ENCODE assay signal across 29 cellular contexts in the genomic region with DNA sequence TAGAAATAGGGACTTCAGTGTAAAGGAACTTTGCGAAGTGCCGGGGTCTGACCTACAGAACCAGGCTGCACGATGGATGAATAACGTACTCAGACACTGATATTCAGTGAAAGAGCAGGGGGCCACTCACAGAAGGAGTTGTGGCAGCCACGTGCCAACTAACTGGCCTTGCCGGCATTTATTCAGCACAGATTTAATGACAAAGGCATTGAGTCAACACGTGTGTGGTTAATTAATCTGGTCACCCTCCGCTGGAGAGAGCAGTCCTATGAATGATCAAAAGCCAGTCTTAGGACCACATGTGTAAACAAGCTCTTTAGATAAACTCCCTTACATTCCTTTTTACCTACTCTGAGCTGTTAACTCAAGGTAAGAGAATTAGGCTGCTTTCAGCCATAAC. TPM values are rescaled to one million over a fixed set of nuclear protein-coding genes. Genes with fewer than 3 reads are reported as not detected.
"Had no signal": no experiment of that assay in that cellular context is flagged by ENCODE, and none has a peak within 500 bp of the region (broad histone marks: within the 10 kb centered on the region; RNA-seq: fewer than 3 reads in every experiment).

No MANE protein-coding gene starts in this region.

- H3K4me2 ChIP-seq: hepatocyte had no signal

- H3K4me3 Mint-ChIP-seq: immature natural killer cell; stimulated activated naive B cell treated with anti-CD40 and anti-IgM and Interleukin-4, amounts not matched to agents 10 μg/mL and 1 μg/mL and 100 μg/mL, for 72 hours; stimulated activated naive CD8-positive, alpha-beta T cell treated with anti-CD3 and anti-CD28 coated beads, Interleukin-15, Interleukin-2, amounts not matched to agents 100 ng/mL and 50 ng/mL, for 24 hours; type B pancreatic cell had no signal

- ATAC-seq: esophagus mucosa; gastrocnemius medialis; heart left ventricle; left ventricle myocardium superior; lower lobe of right lung; naive thymus-derived CD8-positive, alpha-beta T cell; psoas muscle; right cardiac atrium; stimulated activated naive B cell treated with anti-CD40 and anti-IgM and Interleukin-4, amounts not matched to agents 10 μg/mL and 1 μg/mL and 100 μg/mL, for 72 hours had no signal

- H3K27ac Mint-ChIP-seq: stimulated activated naive B cell treated with anti-CD40 and anti-IgM and Interleukin-4, amounts not matched to agents 10 μg/mL and 1 μg/mL and 100 μg/mL, for 72 hours; stimulated activated naive CD8-positive, alpha-beta T cell treated with anti-CD3 and anti-CD28 coated beads, Interleukin-15, Interleukin-2, amounts not matched to agents 100 ng/mL and 50 ng/mL, for 24 hours; type B pancreatic cell had no signal

- DNase-seq: dorsolateral prefrontal cortex; effector CD4-positive, alpha-beta T cell; foreskin fibroblast; gastrocnemius medialis; heart left ventricle; immature natural killer cell; left ventricle myocardium superior; lower lobe of right lung; naive thymus-derived CD8-positive, alpha-beta T cell; occipital lobe; ovary; posterior cingulate gyrus; psoas muscle; right cardiac atrium; stimulated activated CD4-positive, alpha-beta T cell treated with anti-CD3 and anti-CD28 coated beads, Interleukin-15, amount 100 ng/mL, for 24 hours; stimulated activated CD4-positive, alpha-beta T cell treated with anti-CD3 and anti-CD28 coated beads, Interleukin-2, amount 100 ng/mL, for 48 hours; stimulated activated naive B cell treated with anti-CD40 and anti-IgM and Interleukin-4, amounts not matched to agents 10 μg/mL and 1 μg/mL and 100 μg/mL, for 72 hours; tibial artery had no signal

- H3K9me3 ChIP-seq: gastrocnemius medialis, ovary, suprapubic skin, tibial artery had no signal

- FAIRE-seq: colon, keratinocyte had no signal

- H3K9me3 Mint-ChIP-seq: immature natural killer cell; stimulated activated naive CD8-positive, alpha-beta T cell treated with anti-CD3 and anti-CD28 coated beads, Interleukin-15, Interleukin-2, amounts not matched to agents 100 ng/mL and 50 ng/mL, for 24 hours; type B pancreatic cell had no signal

- H3K27ac ChIP-seq: dorsolateral prefrontal cortex, epithelial cell of prostate, gastrocnemius medialis, heart left ventricle, hepatocyte, lower lobe of right lung, ovary, psoas muscle, skin epidermis, suprapubic skin, tibial artery had no signal

- H3K36me3 ChIP-seq: gastrocnemius medialis, lower lobe of right lung, ovary had no signal

- H3K4me3 ChIP-seq: dorsolateral prefrontal cortex, gastrocnemius medialis, heart left ventricle, hepatocyte, lower lobe of right lung, ovary, psoas muscle, skin epidermis, suprapubic skin, tibial artery had no signal

- H3K27me3 Mint-ChIP-seq: naive thymus-derived CD8-positive, alpha-beta T cell; stimulated activated naive B cell treated with anti-CD40 and anti-IgM and Interleukin-4, amounts not matched to agents 10 μg/mL and 1 μg/mL and 100 μg/mL, for 72 hours; stimulated activated naive CD8-positive, alpha-beta T cell treated with anti-CD3 and anti-CD28 coated beads, Interleukin-15, Interleukin-2, amounts not matched to agents 100 ng/mL and 50 ng/mL, for 24 hours; type B pancreatic cell had no signal

- H3K27me3 ChIP-seq: dorsolateral prefrontal cortex, gastrocnemius medialis, heart left ventricle, hepatocyte, ovary, suprapubic skin, tibial artery had no signal

RNA-seq across cellular contexts. Expression of gene B3GALT2, which starts 6.2 kb away (rescaled TPM):
- total RNA-seq: mesenteric fat pad, renal cortical epithelial cell had no signal
- polyA plus RNA-seq: keratinocyte had no signal
